ENCODE assay signal across 8 cellular contexts in the genomic region with DNA sequence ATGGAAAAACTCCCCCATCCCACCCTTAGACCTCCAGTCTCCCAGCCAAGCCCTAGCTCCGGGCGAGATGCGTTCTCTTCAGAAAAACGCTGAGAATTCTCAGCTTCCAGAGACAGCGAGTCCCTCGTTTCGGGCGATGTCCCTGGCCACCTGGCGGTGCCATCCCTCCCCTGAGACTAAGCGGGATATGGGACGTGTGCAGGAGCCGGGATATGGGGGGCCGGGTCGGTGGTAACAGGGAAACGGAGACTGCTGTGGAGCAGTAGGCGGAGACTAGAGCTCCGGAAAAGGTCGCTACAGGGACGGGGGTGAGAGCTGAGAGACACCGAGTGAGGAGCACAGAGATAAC. TPM values are rescaled to one million over a fixed set of nuclear protein-coding genes. Genes with fewer than 3 reads are reported as not detected.
DNase-seq lines count a peak whose midpoint lies in the region; ATAC-seq and TF ChIP-seq lines count a peak whose summit lies in the region.

No MANE protein-coding gene starts in this region.

- intact Hi-C loops in dorsolateral prefrontal cortex (cut with DNase I) = no loop called here

- no peaks in the 10 kb centered on the region for H3K36me3 ChIP-seq in mucosa of stomach (ENCODE audit: control insufficient read depth, insufficient read depth, low read length)

- peak; percentile 56 for ATAC-seq in HG02588 (IDR thresholded peaks at IDR 0.05; ENCODE audit: unreplicated experiment)

- H3K27ac ChIP-seq in dorsolateral prefrontal cortex = peak overlapping the region in 29 of 59 donors; percentile 1 to 81 (median 48)

- peak overlapping the region; percentile 69 for H3K9ac ChIP-seq in mucosa of stomach (ENCODE audit: low read length)

- peak in 5 of 56 donors; percentile 7 to 17 (median 11) for TF ChIP-seq CTCF in dorsolateral prefrontal cortex (IDR thresholded peaks at IDR 0.05 in 54 of 56, conservative IDR thresholded peaks at IDR 0.05 in 2 of 56; ENCODE audit: low read depth in 1 of 56, partially characterized antibody in 56 of 56)

- DNase-seq in NCI-H510A (lab: John Stamatoyannopoulos, UW) (peak; percentile 72), NCI-H510A treated with DMSO at 0.1 percent for 48 hours (lab: John Stamatoyannopoulos, UW) (no peak), NCI-H2029 treated with DMSO at 0.1 percent for 48 hours (lab: John Stamatoyannopoulos, UW) (peak; percentile 50), dorsolateral prefrontal cortex (peak in 2 of 10 donors; percentile 22 to 49), erythroblast (lab: John Stamatoyannopoulos, UW) (no peak), NCI-H1105 treated with DMSO at 0.1 percent for 48 hours (lab: John Stamatoyannopoulos, UW) (no peak)

- peaks cover 12% of the 10 kb centered on the region for H3K4me1 ChIP-seq in mucosa of stomach (ENCODE audit: control insufficient read depth, insufficient read depth, low read length)

- H3K4me3 ChIP-seq in dorsolateral prefrontal cortex = peak overlapping the region; percentile 63 to 95 (median 87)
- H3K4me3 ChIP-seq in mucosa of stomach (ENCODE audit: low read length) = peak overlapping the region; percentile 48

- TF ChIP-seq POLR2A in erythroblast (IDR thresholded peaks at IDR 0.05; ENCODE audit: low read length) = no peak

- H3K27me3 ChIP-seq in dorsolateral prefrontal cortex (no peaks in the 10 kb centered on the region), mucosa of stomach (ENCODE audit: control insufficient read depth, insufficient read depth, low read length) (peaks cover 26% of the 10 kb centered on the region)

- no peaks in the 10 kb centered on the region for H3K9me3 ChIP-seq in mucosa of stomach (ENCODE audit: control insufficient read depth, low read length)

RNA-seq across cellular contexts. Expression of gene STRIP2, which starts 0.4 kb away (rescaled TPM):
- 10 to 100 TPM in 102 of 120 experiments, 1 to 10 TPM in 18; 6.6 to 24.8 (median 13.1) TPM for total RNA-seq in dorsolateral prefrontal cortex

Comparison
In these comparisons a context has a peak if more than half of its experiments do, and no peak if none do; other contexts are left out.
1. DNase-seq: peak in NCI-H510A (single experiment) and NCI-H2029 treated with DMSO at 0.1 percent for 48 hours (single experiment); none in NCI-H510A treated with DMSO at 0.1 percent for 48 hours (single experiment), erythroblast (0 of 2) and NCI-H1105 treated with DMSO at 0.1 percent for 48 hours (single experiment).